In genomic region chr10:10991144-10991543, GRCh38 we compare ENCODE assay signal across 1 cellular context.
TF ChIP-seq lines count a peak whose summit lies in the region.

No MANE protein-coding gene starts in this region.

TF ChIP-seq in neural cell, 6 proteins besides CTCF, POLR2A, EP300 and RAD21:
- TF ChIP-seq, protein P1, sequence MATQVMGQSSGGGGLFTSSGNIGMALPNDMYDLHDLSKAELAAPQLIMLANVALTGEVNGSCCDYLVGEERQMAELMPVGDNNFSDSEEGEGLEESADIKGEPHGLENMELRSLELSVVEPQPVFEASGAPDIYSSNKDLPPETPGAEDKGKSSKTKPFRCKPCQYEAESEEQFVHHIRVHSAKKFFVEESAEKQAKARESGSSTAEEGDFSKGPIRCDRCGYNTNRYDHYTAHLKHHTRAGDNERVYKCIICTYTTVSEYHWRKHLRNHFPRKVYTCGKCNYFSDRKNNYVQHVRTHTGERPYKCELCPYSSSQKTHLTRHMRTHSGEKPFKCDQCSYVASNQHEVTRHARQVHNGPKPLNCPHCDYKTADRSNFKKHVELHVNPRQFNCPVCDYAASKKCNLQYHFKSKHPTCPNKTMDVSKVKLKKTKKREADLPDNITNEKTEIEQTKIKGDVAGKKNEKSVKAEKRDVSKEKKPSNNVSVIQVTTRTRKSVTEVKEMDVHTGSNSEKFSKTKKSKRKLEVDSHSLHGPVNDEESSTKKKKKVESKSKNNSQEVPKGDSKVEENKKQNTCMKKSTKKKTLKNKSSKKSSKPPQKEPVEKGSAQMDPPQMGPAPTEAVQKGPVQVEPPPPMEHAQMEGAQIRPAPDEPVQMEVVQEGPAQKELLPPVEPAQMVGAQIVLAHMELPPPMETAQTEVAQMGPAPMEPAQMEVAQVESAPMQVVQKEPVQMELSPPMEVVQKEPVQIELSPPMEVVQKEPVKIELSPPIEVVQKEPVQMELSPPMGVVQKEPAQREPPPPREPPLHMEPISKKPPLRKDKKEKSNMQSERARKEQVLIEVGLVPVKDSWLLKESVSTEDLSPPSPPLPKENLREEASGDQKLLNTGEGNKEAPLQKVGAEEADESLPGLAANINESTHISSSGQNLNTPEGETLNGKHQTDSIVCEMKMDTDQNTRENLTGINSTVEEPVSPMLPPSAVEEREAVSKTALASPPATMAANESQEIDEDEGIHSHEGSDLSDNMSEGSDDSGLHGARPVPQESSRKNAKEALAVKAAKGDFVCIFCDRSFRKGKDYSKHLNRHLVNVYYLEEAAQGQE (IDR thresholded peaks at IDR 0.05; ENCODE audit: borderline replicate concordance) = no peak
- TF ChIP-seq POLR2AphosphoS5 (IDR thresholded peaks at IDR 0.05) = peak; percentile 76
TF ChIP-seq in neural cell: peak in this region for 1.
